ENCODE assay signal across 33 cellular contexts in the genomic region with DNA sequence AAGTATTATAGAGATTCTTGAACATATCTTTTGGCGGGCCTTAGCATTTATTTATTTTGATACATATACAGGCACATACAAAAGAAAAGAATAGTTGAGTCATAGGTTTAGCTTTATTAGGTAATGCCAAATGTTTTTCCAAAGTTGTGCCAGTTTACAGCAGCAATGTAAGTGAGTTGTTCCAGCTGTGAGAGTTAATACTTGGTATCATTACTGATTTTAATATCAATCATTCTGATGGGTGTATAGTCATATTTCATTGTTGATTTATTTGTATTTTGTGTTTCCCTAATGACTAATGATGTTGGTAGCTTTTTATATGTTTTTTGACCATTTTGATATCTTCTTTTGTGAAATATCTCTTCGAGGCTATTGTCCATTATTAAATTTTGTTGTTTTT.
"Had no signal": no experiment of that assay in that cellular context is flagged by ENCODE, and none has a peak within 500 bp of the region (broad histone marks: within the 10 kb centered on the region; RNA-seq: fewer than 3 reads in every experiment).

No MANE protein-coding gene starts in this region.

- H3K36me3 Mint-ChIP-seq: activated CD8-positive, alpha-beta memory T cell treated with anti-CD3 and anti-CD28 coated beads, Interleukin-2, amount 10 ng/mL, durations not matched to agents 7 days and 5 days; activated naive CD4-positive, alpha-beta T cell treated with anti-CD3 and anti-CD28 coated beads, Interleukin-2, amount 10 ng/mL, durations not matched to agents 7 days and 5 days; activated naive CD8-positive, alpha-beta T cell; T-cell had no signal

- ATAC-seq: activated CD8-positive, alpha-beta memory T cell treated with anti-CD3 and anti-CD28 coated beads, Interleukin-2, amount 10 ng/mL, durations not matched to agents 7 days and 5 days; activated naive CD8-positive, alpha-beta T cell treated with anti-CD3 and anti-CD28 coated beads, Interleukin-2, amount 50 U/mL, for 24 hours; Right ventricle myocardium inferior; SK-N-SH treated with all-trans-retinoic acid at 6 μM for 48 hours; T-cell had no signal

- H3K27me3 Mint-ChIP-seq: activated CD4-positive, alpha-beta memory T cell treated with anti-CD3 and anti-CD28 coated beads, Interleukin-2, amount 10 ng/mL, durations not matched to agents 7 days and 5 days; activated CD8-positive, alpha-beta memory T cell treated with anti-CD3 and anti-CD28 coated beads, Interleukin-2, amount 10 ng/mL, durations not matched to agents 7 days and 5 days; activated naive CD4-positive, alpha-beta T cell treated with anti-CD3 and anti-CD28 coated beads, Interleukin-2, amount 10 ng/mL, durations not matched to agents 7 days and 5 days; activated naive CD8-positive, alpha-beta T cell; activated naive CD8-positive, alpha-beta T cell treated with anti-CD3 and anti-CD28 coated beads, Interleukin-2, amount 50 U/mL, for 24 hours; T-cell had no signal

- H3K27ac Mint-ChIP-seq: activated CD4-positive, alpha-beta memory T cell treated with anti-CD3 and anti-CD28 coated beads, Interleukin-2, amount 10 ng/mL, durations not matched to agents 7 days and 5 days; activated CD8-positive, alpha-beta memory T cell treated with anti-CD3 and anti-CD28 coated beads, Interleukin-2, amount 10 ng/mL, durations not matched to agents 7 days and 5 days; activated naive CD4-positive, alpha-beta T cell treated with anti-CD3 and anti-CD28 coated beads, Interleukin-2, amount 10 ng/mL, durations not matched to agents 7 days and 5 days; activated naive CD8-positive, alpha-beta T cell; activated naive CD8-positive, alpha-beta T cell treated with anti-CD3 and anti-CD28 coated beads, Interleukin-2, amount 50 U/mL, for 24 hours; T-cell had no signal

- H3K9me3 ChIP-seq: Peyer's patch had no signal

- DNase-seq: activated CD4-positive, alpha-beta memory T cell treated with anti-CD3 and anti-CD28 coated beads, Interleukin-2, amount 10 ng/mL, durations not matched to agents 7 days and 5 days; activated CD4-positive, alpha-beta T cell treated with anti-CD3 and anti-CD28 coated beads for 1 hour; activated CD4-positive, alpha-beta T cell treated with anti-CD3 and anti-CD28 coated beads for 48 hours; activated CD4-positive, CD25-positive, alpha-beta regulatory T cell; activated CD8-positive, alpha-beta memory T cell treated with anti-CD3 and anti-CD28 coated beads for 24 hours; activated CD8-positive, alpha-beta memory T cell treated with anti-CD3 and anti-CD28 coated beads, Interleukin-2, amount 10 ng/mL, durations not matched to agents 7 days and 5 days; activated CD8-positive, alpha-beta memory T cell treated with anti-CD3 and anti-CD28 coated beads, Interleukin-2, amount 50 U/mL, for 48 hours; activated effector memory CD4-positive, alpha-beta T cell treated with Interleukin-2 at 50 U/mL for 16 hours; activated naive CD4-positive, alpha-beta T cell treated with anti-CD3 and anti-CD28 coated beads, Interleukin-2, amount 10 ng/mL, durations not matched to agents 7 days and 5 days; activated naive CD8-positive, alpha-beta T cell treated with anti-CD3 and anti-CD28 coated beads, Interleukin-2, amount 50 U/mL, for 24 hours; activated T-cell treated with anti-CD3 and anti-CD28 coated beads, Interleukin-2, amount 50 U/mL, for 48 hours; amniotic stem cell; aorta; brain microvascular endothelial cell; Kasumi-1; KG1; NCI-H1105; NCI-H1417 treated with DMSO at 0.1 percent for 48 hours; NCI-H187 treated with DMSO at 0.1 percent for 48 hours; NCI-H2081; NCI-H226; NCI-H446 treated with DMSO at 0.1 percent for 48 hours; NCI-H524; Peyer's patch; RPMI8226; SIG-M5; T-cell; T-helper 2 cell; T-helper 9 cell; WERI-Rb-1 had no signal

- H3K27me3 ChIP-seq: brain microvascular endothelial cell, Peyer's patch had no signal

- H3K4me3 Mint-ChIP-seq: activated CD4-positive, alpha-beta memory T cell treated with anti-CD3 and anti-CD28 coated beads, Interleukin-2, amount 10 ng/mL, durations not matched to agents 7 days and 5 days; activated CD8-positive, alpha-beta memory T cell treated with anti-CD3 and anti-CD28 coated beads, Interleukin-2, amount 10 ng/mL, durations not matched to agents 7 days and 5 days; activated naive CD4-positive, alpha-beta T cell treated with anti-CD3 and anti-CD28 coated beads, Interleukin-2, amount 10 ng/mL, durations not matched to agents 7 days and 5 days; activated naive CD8-positive, alpha-beta T cell; activated naive CD8-positive, alpha-beta T cell treated with anti-CD3 and anti-CD28 coated beads, Interleukin-2, amount 50 U/mL, for 24 hours; T-cell had no signal

- H3K4me1 ChIP-seq: Peyer's patch had no signal

- H3K27ac ChIP-seq: brain microvascular endothelial cell, Peyer's patch, WERI-Rb-1 had no signal

- H3K36me3 ChIP-seq: brain microvascular endothelial cell, Peyer's patch, WERI-Rb-1 had no signal

- H3K4me1 Mint-ChIP-seq: activated CD4-positive, alpha-beta memory T cell treated with anti-CD3 and anti-CD28 coated beads, Interleukin-2, amount 10 ng/mL, durations not matched to agents 7 days and 5 days; activated CD8-positive, alpha-beta memory T cell treated with anti-CD3 and anti-CD28 coated beads, Interleukin-2, amount 10 ng/mL, durations not matched to agents 7 days and 5 days; activated naive CD4-positive, alpha-beta T cell treated with anti-CD3 and anti-CD28 coated beads, Interleukin-2, amount 10 ng/mL, durations not matched to agents 7 days and 5 days; activated naive CD8-positive, alpha-beta T cell treated with anti-CD3 and anti-CD28 coated beads, Interleukin-2, amount 50 U/mL, for 24 hours; T-cell had no signal

- H3K4me3 ChIP-seq: Peyer's patch had no signal
